In genomic region chr5:154286557-154286956, GRCh38 we compare ENCODE assay signal across 10 cellular contexts.
DNase-seq lines count a peak whose midpoint lies in the region; ATAC-seq and TF ChIP-seq lines count a peak whose summit lies in the region.
"Had no signal": no experiment of that assay in that cellular context is flagged by ENCODE, and none has a peak within 500 bp of the region (broad histone marks: within the 10 kb centered on the region; RNA-seq: fewer than 3 reads in every experiment).

No MANE protein-coding gene starts in this region.

- peak overlapping the region; percentile 74 for H3K27ac ChIP-seq in C4-2B

- no peaks in the 10 kb centered on the region for H3K9me3 Mint-ChIP-seq in WTC11
- H3K9me3 Mint-ChIP-seq in progenitor cell of endocrine pancreas (ENCODE audit: low read depth) = no peaks in the 10 kb centered on the region
- peaks cover 4% of the 10 kb centered on the region for H3K9me3 Mint-ChIP-seq in activated T-helper 1 cell treated with anti-CD3 and anti-CD28 coated beads, Interleukin-12 subunit alpha, Interleukin-12 subunit beta, Interleukin-2, Interleukin-4 antibody, amounts not matched to agents 30 ng/mL and 10 ng/mL and 1 ng/mL, durations not matched to agents 14 hours and 24 hours and 36 hours
- H3K9me3 Mint-ChIP-seq: natural killer cell; T-helper 1 cell treated with Interleukin-12 subunit alpha and Interleukin-12 subunit beta and Interleukin-4 antibody, amounts not matched to agents 30 μg/mL and 1 μg/mL, for 36 hours had no signal

- DNase-seq in WTC11 (ENCODE audit: low spot score) (no peak), left colon (no peak), progenitor cell of endocrine pancreas (ENCODE audit: low spot score, unreplicated experiment) (no peak), cerebellar nuclear complex (lab: John Stamatoyannopoulos, UW) (no peak), NCI-H510A treated with DMSO at 0.1 percent for 48 hours (lab: John Stamatoyannopoulos, UW) (no peak)
- no peak for DNase-seq in activated T-helper 1 cell treated with anti-CD3 and anti-CD28 coated beads, Interleukin-12 subunit alpha, Interleukin-12 subunit beta, Interleukin-2, Interleukin-4 antibody, amounts not matched to agents 30 ng/mL and 10 ng/mL and 1 ng/mL, durations not matched to agents 14 hours and 24 hours and 36 hours (ENCODE audit: low spot score)
- DNase-seq: natural killer cell had no signal

- H3K4me1 Mint-ChIP-seq in WTC11 (peaks cover 37% of the 10 kb centered on the region), progenitor cell of endocrine pancreas (ENCODE audit: low read depth) (peaks cover 44% of the 10 kb centered on the region)
- peaks cover 43% of the 10 kb centered on the region for H3K4me1 Mint-ChIP-seq in activated T-helper 1 cell treated with anti-CD3 and anti-CD28 coated beads, Interleukin-12 subunit alpha, Interleukin-12 subunit beta, Interleukin-2, Interleukin-4 antibody, amounts not matched to agents 30 ng/mL and 10 ng/mL and 1 ng/mL, durations not matched to agents 14 hours and 24 hours and 36 hours (ENCODE audit: low read depth)

- H3K27ac Mint-ChIP-seq in WTC11 (peak overlapping the region; percentile 90), progenitor cell of endocrine pancreas (peak overlapping the region; percentile 84)
- H3K27ac Mint-ChIP-seq in activated T-helper 1 cell treated with anti-CD3 and anti-CD28 coated beads, Interleukin-12 subunit alpha, Interleukin-12 subunit beta, Interleukin-2, Interleukin-4 antibody, amounts not matched to agents 30 ng/mL and 10 ng/mL and 1 ng/mL, durations not matched to agents 14 hours and 24 hours and 36 hours = no peak overlapping the region
- H3K27ac Mint-ChIP-seq: T-helper 1 cell treated with Interleukin-12 subunit alpha and Interleukin-12 subunit beta and Interleukin-4 antibody, amounts not matched to agents 30 μg/mL and 1 μg/mL, for 36 hours had no signal

- intact Hi-C loops in left colon (cut with DNase I, micrococcal nuclease) = no loop called here
- intact Hi-C loops in activated T-helper 1 cell treated with anti-CD3 and anti-CD28 coated beads, Interleukin-12 subunit alpha, Interleukin-12 subunit beta, Interleukin-2, Interleukin-4 antibody, amounts not matched to agents 30 ng/mL and 10 ng/mL and 1 ng/mL, durations not matched to agents 14 hours and 24 hours and 36 hours (cut with micrococcal nuclease) = no loop called here

- H3K4me3 Mint-ChIP-seq in WTC11 = no peak overlapping the region
- H3K4me3 Mint-ChIP-seq in progenitor cell of endocrine pancreas (ENCODE audit: low read depth) = no peak overlapping the region
- no peak overlapping the region for H3K4me3 Mint-ChIP-seq in activated T-helper 1 cell treated with anti-CD3 and anti-CD28 coated beads, Interleukin-12 subunit alpha, Interleukin-12 subunit beta, Interleukin-2, Interleukin-4 antibody, amounts not matched to agents 30 ng/mL and 10 ng/mL and 1 ng/mL, durations not matched to agents 14 hours and 24 hours and 36 hours
- H3K4me3 Mint-ChIP-seq: natural killer cell; T-helper 1 cell treated with Interleukin-12 subunit alpha and Interleukin-12 subunit beta and Interleukin-4 antibody, amounts not matched to agents 30 μg/mL and 1 μg/mL, for 36 hours had no signal

- H3K27me3 Mint-ChIP-seq in WTC11 (ENCODE audit: low read depth) (no peaks in the 10 kb centered on the region), progenitor cell of endocrine pancreas (no peaks in the 10 kb centered on the region)
- no peaks in the 10 kb centered on the region for H3K27me3 Mint-ChIP-seq in activated T-helper 1 cell treated with anti-CD3 and anti-CD28 coated beads, Interleukin-12 subunit alpha, Interleukin-12 subunit beta, Interleukin-2, Interleukin-4 antibody, amounts not matched to agents 30 ng/mL and 10 ng/mL and 1 ng/mL, durations not matched to agents 14 hours and 24 hours and 36 hours (ENCODE audit: insufficient read depth)

- CTCF ChIA-PET in WTC11 (lab: Charles Lee) = interaction anchor here (0.8 to 1.6 kb wide), 2 partner anchors 83 to 214 kb away, joined by 3 to 8 read pairs; no protein-coding TSS in a partner anchor

- POLR2A ChIA-PET in WTC11 (lab: Charles Lee) = no interaction called here

- ATAC-seq in WTC11 (peak; percentile 55), left colon (peak; percentile 38), GM21576 (IDR thresholded peaks at IDR 0.05; ENCODE audit: unreplicated experiment) (no peak)
- ATAC-seq: natural killer cell had no signal

- TF ChIP-seq CTCF in C4-2B (conservative IDR thresholded peaks at IDR 0.05) (no peak), WTC11 (IDR thresholded peaks at IDR 0.05) (no peak), progenitor cell of endocrine pancreas (IDR thresholded peaks at IDR 0.05; ENCODE audit: unreplicated experiment) (no peak)

- H3K36me3 Mint-ChIP-seq in WTC11 = no peaks in the 10 kb centered on the region
- no peaks in the 10 kb centered on the region for H3K36me3 Mint-ChIP-seq in progenitor cell of endocrine pancreas (ENCODE audit: insufficient read depth)
- H3K36me3 Mint-ChIP-seq in activated T-helper 1 cell treated with anti-CD3 and anti-CD28 coated beads, Interleukin-12 subunit alpha, Interleukin-12 subunit beta, Interleukin-2, Interleukin-4 antibody, amounts not matched to agents 30 ng/mL and 10 ng/mL and 1 ng/mL, durations not matched to agents 14 hours and 24 hours and 36 hours (ENCODE audit: low read depth) = peaks cover 20% of the 10 kb centered on the region
- H3K36me3 Mint-ChIP-seq: natural killer cell had no signal

TF ChIP-seq in WTC11, 78 proteins besides CTCF, POLR2A, EP300 and RAD21:
- TF ChIP-seq GABPB1 (CRISPR knock-in tag; IDR thresholded peaks at IDR 0.05) (no peak), ZNF317 (CRISPR knock-in tag; IDR thresholded peaks at IDR 0.05; ENCODE audit: borderline replicate concordance, low read depth) (no peak), RELA (CRISPR knock-in tag; IDR thresholded peaks at IDR 0.05; ENCODE audit: borderline replicate concordance) (no peak), MAX (CRISPR knock-in tag; IDR thresholded peaks at IDR 0.05) (no peak), E2F5 (CRISPR knock-in tag; IDR thresholded peaks at IDR 0.05) (no peak)
